In genomic region chr12:15164997-15165659, GRCh38 we compare ENCODE assay signal across 10 cellular contexts. TPM values are rescaled to one million over a fixed set of nuclear protein-coding genes. Genes with fewer than 3 reads are reported as not detected.
A peak's percentile ranks its signal among the peaks of the same experiment; 100 is the strongest.
DNase-seq lines count a peak whose midpoint lies in the region; ATAC-seq and TF ChIP-seq lines count a peak whose summit lies in the region.
"Had no signal": no experiment of that assay in that cellular context is flagged by ENCODE, and none has a peak within 500 bp of the region (broad histone marks: within the 10 kb centered on the region; RNA-seq: fewer than 3 reads in every experiment).

No MANE protein-coding gene starts in this region.

- 73 to 88% (median 79%) methylated on average over 6 of the region's 6 CpGs for WGBS in spleen, 5 donors

- peaks cover 59% of the 10 kb centered on the region for H3K4me1 Mint-ChIP-seq in chondrocyte (ENCODE audit: low read depth)

- no peaks in the 10 kb centered on the region for H3K36me3 ChIP-seq in MG63
- H3K36me3 ChIP-seq in spleen = no peaks in the 10 kb centered on the region
- H3K36me3 ChIP-seq: neutrophil had no signal

- TF ChIP-seq POLR2A in spleen (IDR thresholded peaks at IDR 0.05) = no peak

- DNase-seq in MG63 (peak; percentile 75), chondrocyte (ENCODE audit: low spot score) (no peak), spleen (no peak), NOMO-1 treated with dmso at 0.1 percent for 144 hours (lab: John Stamatoyannopoulos, UW; ENCODE audit: unreplicated experiment) (no peak), epidermal melanocyte (ENCODE audit: insufficient read length, low spot score) (no peak), SW 1271 (lab: John Stamatoyannopoulos, UW) (no peak)
- DNase-seq: central memory CD4-positive, alpha-beta T cell had no signal

- no peaks in the 10 kb centered on the region for H3K36me3 Mint-ChIP-seq in chondrocyte (ENCODE audit: low read depth)

- peak overlapping the region; percentile 32 for H3K27ac ChIP-seq in layer of hippocampus (ENCODE audit: low read depth, low read length)
- H3K27ac ChIP-seq in spleen = peak overlapping the region in 7 of 8 donors; percentile 33 to 74 (median 64)
- H3K27ac ChIP-seq: neutrophil had no signal

- ATAC-seq in GM18519 (IDR thresholded peaks at IDR 0.05; ENCODE audit: low FRiP score, unreplicated experiment) = no peak

- no peaks in the 10 kb centered on the region for H3K9me3 ChIP-seq in MG63
- no peaks in the 10 kb centered on the region for H3K9me3 ChIP-seq in spleen
- H3K9me3 ChIP-seq: neutrophil had no signal

- peak overlapping the region; percentile 10 for H3K4me3 Mint-ChIP-seq in chondrocyte (ENCODE audit: unreplicated experiment)

- H3K4me3 ChIP-seq in MG63 (no peak overlapping the region), spleen (no peak overlapping the region)

- no peaks in the 10 kb centered on the region for H3K4me1 ChIP-seq in spleen

- peak overlapping the region; percentile 73 for H3K27ac Mint-ChIP-seq in chondrocyte (ENCODE audit: unreplicated experiment)

- TF ChIP-seq CTCF in chondrocyte (IDR thresholded peaks at IDR 0.05) (no peak), spleen (IDR thresholded peaks at IDR 0.05 in 8 of 11, conservative IDR thresholded peaks at IDR 0.05 in 3 of 11) (no peak)

- H3K27me3 ChIP-seq in MG63 (no peaks in the 10 kb centered on the region), layer of hippocampus (ENCODE audit: control insufficient read depth, insufficient read depth, low read length) (no peaks in the 10 kb centered on the region), spleen (replicated peaks in 1 of 7) (peaks cover 0 to 5% (median 0%) of the 10 kb centered on the region in 7 donors)

- no peaks in the 10 kb centered on the region for H3K9me3 Mint-ChIP-seq in chondrocyte (ENCODE audit: low read depth)

- no peaks in the 10 kb centered on the region for H3K27me3 Mint-ChIP-seq in chondrocyte (ENCODE audit: low read depth)

- intact Hi-C loops in spleen (cut with DNase I; ENCODE audit: low total_unique reads) = no loop called here

RNA-seq across cellular contexts. Expression of gene RERG, which starts 56.1 kb away (rescaled TPM):
- not detected in 2 replicates for total RNA-seq in MG63 (2014; rRNA removed; shearing (Covaris generic); ENCODE audit: low replicate concordance)
- total RNA-seq in chondrocyte (10.1 to 64.8 TPM (median 10.8 TPM) in 3 replicates), spleen (10 to 100 TPM; 16.4 to 74.7 (median 54.4) TPM)
- 10 to 100 TPM; 10.1 to 26.9 (median 14.5) TPM for polyA plus RNA-seq in spleen

Comparison
In these comparisons a context has a peak if more than half of its experiments do, and no peak if none do; other contexts are left out.
1. RNA of gene RERG, which starts 56.1 kb away (total RNA-seq): 16.4 to 74.7 TPM in spleen and 10.1 to 64.8 TPM in chondrocyte; not detected in MG63; every median in the first group is over 10 times any median in the second.